1 cellular context compared by ENCODE assay signal in genomic region chr9:120757268-120757900, GRCh38.
TF ChIP-seq lines count a peak whose summit lies in the region.

No MANE protein-coding gene starts in this region.

TF ChIP-seq in WTC11, 78 proteins besides CTCF, POLR2A, EP300 and RAD21 (continued from another document):
- TF ChIP-seq, protein P1, sequence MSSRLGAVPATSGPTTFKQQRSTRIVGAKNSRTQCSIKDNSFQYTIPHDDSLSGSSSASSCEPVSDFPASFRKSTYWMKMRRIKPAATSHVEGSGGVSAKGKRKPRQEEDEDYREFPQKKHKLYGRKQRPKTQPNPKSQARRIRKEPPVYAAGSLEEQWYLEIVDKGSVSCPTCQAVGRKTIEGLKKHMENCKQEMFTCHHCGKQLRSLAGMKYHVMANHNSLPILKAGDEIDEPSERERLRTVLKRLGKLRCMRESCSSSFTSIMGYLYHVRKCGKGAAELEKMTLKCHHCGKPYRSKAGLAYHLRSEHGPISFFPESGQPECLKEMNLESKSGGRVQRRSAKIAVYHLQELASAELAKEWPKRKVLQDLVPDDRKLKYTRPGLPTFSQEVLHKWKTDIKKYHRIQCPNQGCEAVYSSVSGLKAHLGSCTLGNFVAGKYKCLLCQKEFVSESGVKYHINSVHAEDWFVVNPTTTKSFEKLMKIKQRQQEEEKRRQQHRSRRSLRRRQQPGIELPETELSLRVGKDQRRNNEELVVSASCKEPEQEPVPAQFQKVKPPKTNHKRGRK (CRISPR knock-in tag; IDR thresholded peaks at IDR 0.05; ENCODE audit: borderline replicate concordance): no peak
- TF ChIP-seq ELF4 (CRISPR knock-in tag; IDR thresholded peaks at IDR 0.05; ENCODE audit: low read depth): no peak
- TF ChIP-seq ZNF423 (CRISPR knock-in tag; IDR thresholded peaks at IDR 0.05): no peak
- TF ChIP-seq FOXP1 (CRISPR knock-in tag; IDR thresholded peaks at IDR 0.05; ENCODE audit: borderline replicate concordance): no peak
- TF ChIP-seq CDX4 (CRISPR knock-in tag; IDR thresholded peaks at IDR 0.05; ENCODE audit: borderline replicate concordance): no peak
- TF ChIP-seq CREM (CRISPR knock-in tag; IDR thresholded peaks at IDR 0.05): no peak
- TF ChIP-seq, protein P2, sequence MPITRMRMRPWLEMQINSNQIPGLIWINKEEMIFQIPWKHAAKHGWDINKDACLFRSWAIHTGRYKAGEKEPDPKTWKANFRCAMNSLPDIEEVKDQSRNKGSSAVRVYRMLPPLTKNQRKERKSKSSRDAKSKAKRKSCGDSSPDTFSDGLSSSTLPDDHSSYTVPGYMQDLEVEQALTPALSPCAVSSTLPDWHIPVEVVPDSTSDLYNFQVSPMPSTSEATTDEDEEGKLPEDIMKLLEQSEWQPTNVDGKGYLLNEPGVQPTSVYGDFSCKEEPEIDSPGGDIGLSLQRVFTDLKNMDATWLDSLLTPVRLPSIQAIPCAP (CRISPR knock-in tag; IDR thresholded peaks at IDR 0.05): no peak
- TF ChIP-seq CBFB (CRISPR knock-in tag; IDR thresholded peaks at IDR 0.05; ENCODE audit: low read depth): no peak
- no peak for TF ChIP-seq HMGA2 (CRISPR knock-in tag; IDR thresholded peaks at IDR 0.05)
- no peak for TF ChIP-seq SOX15 (CRISPR knock-in tag; IDR thresholded peaks at IDR 0.05)
- no peak for TF ChIP-seq MYBL2 (CRISPR knock-in tag; IDR thresholded peaks at IDR 0.05)
TF ChIP-seq in WTC11: peak in this region for 0.
